ENCODE assay signal across 28 cellular contexts in genomic region chr9:83422512-83422911, GRCh38.
DNase-seq lines count a peak whose midpoint lies in the region; ATAC-seq and TF ChIP-seq lines count a peak whose summit lies in the region.
"Had no signal": no experiment of that assay in that cellular context is flagged by ENCODE, and none has a peak within 500 bp of the region (broad histone marks: within the 10 kb centered on the region; RNA-seq: fewer than 3 reads in every experiment).

No MANE protein-coding gene starts in this region.

- H3K9me3 Mint-ChIP-seq in GM23338, result no peaks in the 10 kb centered on the region; the same call in 2 of the 3 replicates
- H3K9me3 Mint-ChIP-seq: activated CD4-positive, alpha-beta memory T cell treated with anti-CD3 and anti-CD28 coated beads for 36 hours; T-helper 1 cell treated with Interleukin-12 subunit alpha and Interleukin-12 subunit beta and Interleukin-4 antibody, amounts not matched to agents 30 μg/mL and 1 μg/mL, for 36 hours; type B pancreatic cell had no signal

- TF ChIP-seq CTCF in GM23338 (conservative IDR thresholded peaks at IDR 0.05; ENCODE audit: low read depth in 2 of 2), result no peak

- H3K4me3 Mint-ChIP-seq in GM23338, result no peak overlapping the region
- H3K4me3 Mint-ChIP-seq: activated CD4-positive, alpha-beta memory T cell treated with anti-CD3 and anti-CD28 coated beads for 36 hours; natural killer cell; T-helper 1 cell treated with Interleukin-12 subunit alpha and Interleukin-12 subunit beta and Interleukin-4 antibody, amounts not matched to agents 30 μg/mL and 1 μg/mL, for 36 hours; type B pancreatic cell had no signal

- H3K9me3 ChIP-seq in right cardiac atrium (ENCODE audit: control insufficient read depth, low read length), result no peaks in the 10 kb centered on the region
- H3K9me3 ChIP-seq: adrenal gland, esophagus muscularis mucosa, SK-N-SH had no signal

- no peaks in the 10 kb centered on the region for H3K36me3 Mint-ChIP-seq in GM23338 (ENCODE audit: low read depth)
- H3K36me3 Mint-ChIP-seq: activated CD4-positive, alpha-beta memory T cell treated with anti-CD3 and anti-CD28 coated beads for 36 hours; natural killer cell; type B pancreatic cell had no signal

- H2AFZ ChIP-seq in GM23338, result no peak overlapping the region

- H3K9me2 ChIP-seq in GM23338 (ENCODE audit: insufficient read depth), result no peaks in the 10 kb centered on the region
- H3K9me2 ChIP-seq: SK-N-SH had no signal

- no peaks in the 10 kb centered on the region for H3F3A ChIP-seq in GM23338 (replicated peaks; ENCODE audit: low read depth)

- DNase-seq in AG20443 (ENCODE audit: low spot score) (peak; percentile 71), GM23338 (ENCODE audit: low spot score) (no peak), fibroblast of peridontal ligament (ENCODE audit: extremely low read depth) (peak; percentile 2), right cardiac atrium (no peak)
- no peak for DNase-seq in stimulated activated CD4-positive, alpha-beta T cell treated with anti-CD3 and anti-CD28 coated beads, Interleukin-4, amount 100 ng/mL, for 4 hours
- DNase-seq: activated CD4-positive, alpha-beta memory T cell treated with anti-CD3 and anti-CD28 coated beads for 36 hours; activated CD4-positive, CD25-positive, alpha-beta regulatory T cell treated with anti-CD3 and anti-CD28 coated beads, Interleukin-2, amount 50 U/mL, for 72 hours; activated CD8-positive, alpha-beta memory T cell treated with anti-CD3 and anti-CD28 coated beads, Interleukin-2, amount 50 U/mL, for 4 hours; activated naive CD4-positive, alpha-beta T cell; cerebellar nuclear complex; COR-L47; GOT3; kidney; natural killer cell; NCI-H1048; NCI-H1694 treated with DMSO at 0.1 percent for 48 hours; occipital lobe; SK-N-SH; small intestine; stimulated activated naive CD4-positive, alpha-beta T cell had no signal

- no peaks in the 10 kb centered on the region for H3K79me2 ChIP-seq in GM23338 (replicated peaks; ENCODE audit: insufficient read depth)

- no peaks in the 10 kb centered on the region for H4K20me1 ChIP-seq in GM23338 (replicated peaks; ENCODE audit: insufficient read depth)

- H3K4me1 ChIP-seq in GM23338 (ENCODE audit: insufficient read depth), result no peaks in the 10 kb centered on the region
- peaks cover 2% of the 10 kb centered on the region for H3K4me1 ChIP-seq in right cardiac atrium (ENCODE audit: control insufficient read depth, insufficient read depth, low read length)

- H3K27ac ChIP-seq in GM23338 (ENCODE audit: low read depth) (no peak overlapping the region), right cardiac atrium (ENCODE audit: low read length) (no peak overlapping the region)
- H3K27ac ChIP-seq: adrenal gland, C4-2B, esophagus muscularis mucosa had no signal

- no peaks in the 10 kb centered on the region for H3K27me3 ChIP-seq in GM23338 (ENCODE audit: insufficient read depth)
- H3K27me3 ChIP-seq in right cardiac atrium (ENCODE audit: control insufficient read depth, insufficient read depth), result no peaks in the 10 kb centered on the region
- H3K27me3 ChIP-seq: adrenal gland, esophagus muscularis mucosa had no signal

- intact Hi-C loops in right cardiac atrium (cut with DNase I), result no loop called here

- ATAC-seq in GM23338 (no peak), right cardiac atrium (peak; percentile 61 to 64), HG03520 (IDR thresholded peaks at IDR 0.05; ENCODE audit: unreplicated experiment) (no peak), GM19324 (IDR thresholded peaks at IDR 0.05; ENCODE audit: low FRiP score, unreplicated experiment) (no peak)
- ATAC-seq: natural killer cell had no signal

- no peaks in the 10 kb centered on the region for H3K36me3 ChIP-seq in GM23338 (ENCODE audit: insufficient read depth)
- H3K36me3 ChIP-seq: adrenal gland, esophagus muscularis mucosa had no signal

- peak overlapping the region; percentile 50; the same call in 1 of the 2 replicates for H3K27ac Mint-ChIP-seq in GM23338
- H3K27ac Mint-ChIP-seq: activated CD4-positive, alpha-beta memory T cell treated with anti-CD3 and anti-CD28 coated beads for 36 hours; natural killer cell; T-helper 1 cell treated with Interleukin-12 subunit alpha and Interleukin-12 subunit beta and Interleukin-4 antibody, amounts not matched to agents 30 μg/mL and 1 μg/mL, for 36 hours; type B pancreatic cell had no signal

- no peaks in the 10 kb centered on the region for H3K27me3 Mint-ChIP-seq in GM23338 (ENCODE audit: insufficient read depth, low read depth, poor library complexity)
- H3K27me3 Mint-ChIP-seq: activated CD4-positive, alpha-beta memory T cell treated with anti-CD3 and anti-CD28 coated beads for 36 hours; type B pancreatic cell had no signal

- 59% methylated on average over 2 of the region's 2 CpGs for WGBS in right cardiac atrium

- H3K4me2 ChIP-seq in GM23338, result no peak overlapping the region
- H3K4me2 ChIP-seq: SK-N-SH had no signal

- no peak overlapping the region for H3K4me3 ChIP-seq in GM23338
- H3K4me3 ChIP-seq in right cardiac atrium (ENCODE audit: low read length), result no peak overlapping the region
- H3K4me3 ChIP-seq: adrenal gland, esophagus muscularis mucosa, lung had no signal

- peaks cover 10% of the 10 kb centered on the region; the same call in 2 of the 3 replicates for H3K4me1 Mint-ChIP-seq in GM23338
- H3K4me1 Mint-ChIP-seq: natural killer cell had no signal

TF ChIP-seq in GM23338, 12 proteins besides CTCF, POLR2A, EP300 and RAD21 (continues in another document):
- TF ChIP-seq ZNF462 (CRISPR knock-in tag; IDR thresholded peaks at IDR 0.05), result no peak
- TF ChIP-seq EZH2 (IDR thresholded peaks at IDR 0.05; ENCODE audit: low read depth, unreplicated experiment), result no peak
- TF ChIP-seq EZH2phosphoT487 (IDR thresholded peaks at IDR 0.05; ENCODE audit: unreplicated experiment), result no peak
- TF ChIP-seq ZNF331 (CRISPR knock-in tag; IDR thresholded peaks at IDR 0.05; ENCODE audit: low read depth), result no peak
- TF ChIP-seq POLR2AphosphoS5 (IDR thresholded peaks at IDR 0.05; ENCODE audit: low read depth), result no peak
- no peak for TF ChIP-seq STAT1 (IDR thresholded peaks at IDR 0.05; ENCODE audit: unreplicated experiment)

Comparison
In these comparisons a context has a peak if more than half of its experiments do, and no peak if none do; other contexts are left out.
1. DNase-seq: peak in AG20443 (single experiment) and fibroblast of peridontal ligament (single experiment); none in GM23338 (single experiment), right cardiac atrium (0 of 3) and stimulated activated CD4-positive, alpha-beta T cell treated with anti-CD3 and anti-CD28 coated beads, Interleukin-4, amount 100 ng/mL, for 4 hours (0 of 2).
2. ATAC-seq: peak in right cardiac atrium (2 of 2); none in GM23338 (single experiment), HG03520 (single experiment) and GM19324 (single experiment).